ENCODE assay signal across 28 cellular contexts in the genomic region with DNA sequence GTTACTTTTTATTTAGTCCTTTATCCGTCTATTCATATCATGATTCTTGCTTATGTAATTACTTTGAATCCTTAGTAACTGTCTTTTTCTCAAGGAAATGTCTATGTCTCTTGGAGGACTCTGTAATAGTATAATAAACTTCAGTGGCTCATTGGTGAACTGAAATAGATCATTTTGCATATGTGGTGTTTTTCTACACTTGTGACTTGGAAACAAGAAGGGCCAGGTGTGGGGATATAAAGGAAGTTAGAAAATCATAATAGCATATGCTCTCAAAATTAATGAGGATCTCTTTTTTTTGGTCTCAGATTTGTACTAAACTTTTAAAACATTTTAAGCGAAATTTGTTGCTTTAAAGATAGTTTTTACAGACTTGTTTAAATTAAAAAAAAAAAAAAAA.
"Had no signal": no experiment of that assay in that cellular context is flagged by ENCODE, and none has a peak within 500 bp of the region (broad histone marks: within the 10 kb centered on the region; RNA-seq: fewer than 3 reads in every experiment).

No MANE protein-coding gene starts in this region.

- H3K9ac ChIP-seq: neural progenitor cell, parathyroid adenoma had no signal

- DNase-seq: natural killer cell; occipital lobe; ovary; posterior cingulate gyrus; psoas muscle; right cardiac atrium; right lobe of liver; spleen; stimulated activated CD4-positive, alpha-beta T cell treated with anti-CD3 and anti-CD28 coated beads, Interleukin-12 subunit alpha, Interleukin-12 subunit beta, amount 100 ng/mL, for 4 hours; stimulated activated CD4-positive, alpha-beta T cell treated with anti-CD3 and anti-CD28 coated beads, Interleukin-1b, Interleukin-23, amount 100 ng/mL, for 48 hours; stimulated activated CD4-positive, alpha-beta T cell treated with anti-CD3 and anti-CD28 coated beads, Interleukin-4, amount 100 ng/mL, for 1 hour; stimulated activated CD4-positive, alpha-beta T cell treated with anti-CD3 and anti-CD28 coated beads, Interleukin-4, amount 100 ng/mL, for 4 hours; stimulated activated CD8-positive, alpha-beta memory T cell treated with anti-CD3 and anti-CD28 coated beads, Interleukin-4, amount 100 ng/mL, for 48 hours; stimulated activated naive CD4-positive, alpha-beta T cell; stimulated activated naive CD8-positive, alpha-beta T cell treated with anti-CD3 and anti-CD28 coated beads, Interleukin-15, amount 100 ng/mL, for 72 hours; stimulated activated naive CD8-positive, alpha-beta T cell treated with anti-CD3 and anti-CD28 coated beads, Interleukin-15, Interleukin-2, amounts not matched to agents 100 U/mL and 50 U/mL, for 24 hours; substantia nigra; testis; tibial artery; transverse colon; upper lobe of right lung; uterus had no signal

- H3K27ac ChIP-seq: neural progenitor cell, ovary, parathyroid adenoma, psoas muscle, right lobe of liver, skin epidermis, spleen, suprapubic skin, testis, tibial artery, transverse colon, upper lobe of right lung, uterus had no signal

- H3K79me2 ChIP-seq: parathyroid adenoma had no signal

- H3K36me3 ChIP-seq: neural progenitor cell, ovary, right lobe of liver, spleen, suprapubic skin, tibial artery, transverse colon, upper lobe of right lung, uterus had no signal

- H3K9me3 ChIP-seq: ovary, psoas muscle, right lobe of liver, spleen, suprapubic skin, testis, tibial artery, transverse colon, upper lobe of right lung, uterus had no signal

- H2AFZ ChIP-seq: neural progenitor cell, parathyroid adenoma had no signal

- ATAC-seq: natural killer cell; psoas muscle; right cardiac atrium; right lobe of liver; stimulated activated memory B cell treated with anti-CD40 and anti-IgM and Interleukin-4, amounts not matched to agents 10 μg/mL and 1 μg/mL and 100 μg/mL, for 72 hours; stimulated activated naive CD8-positive, alpha-beta T cell treated with anti-CD3 and anti-CD28 coated beads, Interleukin-15, amount 100 ng/mL, for 72 hours; stimulated activated naive CD8-positive, alpha-beta T cell treated with anti-CD3 and anti-CD28 coated beads, Interleukin-15, Interleukin-2, amounts not matched to agents 100 U/mL and 50 U/mL, for 24 hours; upper lobe of right lung had no signal

- H3K4me3 ChIP-seq: neural progenitor cell, ovary, psoas muscle, right lobe of liver, skin epidermis, smooth muscle cell, spleen, suprapubic skin, testis, tibial artery, transverse colon, upper lobe of right lung, uterus had no signal

- H3K27me3 ChIP-seq: neural progenitor cell, ovary, right lobe of liver, spleen, suprapubic skin, testis, tibial artery, transverse colon, upper lobe of right lung, uterus had no signal

- H3K4me1 ChIP-seq: neural progenitor cell, parathyroid adenoma, psoas muscle, right lobe of liver, spleen, suprapubic skin, testis, tibial artery, transverse colon, upper lobe of right lung, uterus had no signal

- H3K4me2 ChIP-seq: neural progenitor cell, smooth muscle cell had no signal
